Comparison of ENCODE assay signal across 24 cellular contexts in genomic region chr2:96542357-96542977, GRCh38. TPM values are rescaled to one million over a fixed set of nuclear protein-coding genes. Genes with fewer than 3 reads are reported as not detected.
DNase-seq lines count a peak whose midpoint lies in the region; FAIRE-seq lines count a peak whose summit lies in the region.
"Had no signal": no experiment of that assay in that cellular context is flagged by ENCODE, and none has a peak within 500 bp of the region (broad histone marks: within the 10 kb centered on the region; RNA-seq: fewer than 3 reads in every experiment).

No MANE protein-coding gene starts in this region.

- peak; percentile 17 for FAIRE-seq in urothelium cell line (lab: Jason Lieb, UNC)
- FAIRE-seq: small intestine, TTC549 had no signal

- H3K36me3 Mint-ChIP-seq in activated naive CD4-positive, alpha-beta T cell treated with anti-CD3 and anti-CD28 coated beads for 36 hours (ENCODE audit: low read depth) = peaks cover 89% of the 10 kb centered on the region
- H3K36me3 Mint-ChIP-seq in immature natural killer cell = peaks cover 20 to 34% (median 31%) of the 10 kb centered on the region in 3 donors

- DNase-seq in activated naive CD4-positive, alpha-beta T cell treated with anti-CD3 and anti-CD28 coated beads for 36 hours = no peak
- no peak for DNase-seq in activated naive CD4-positive, alpha-beta T cell (lab: John Stamatoyannopoulos, UW)
- DNase-seq in RPMI8226 (peak; percentile 9), immature natural killer cell (no peak), urothelium cell line (ENCODE audit: low spot score) (no peak), amygdala (lab: John Stamatoyannopoulos, UW) (no peak), NCI-H2029 treated with DMSO at 0.1 percent for 48 hours (lab: John Stamatoyannopoulos, UW) (no peak)
- DNase-seq in stimulated activated naive CD4-positive, alpha-beta T cell (lab: John Stamatoyannopoulos, UW) = no peak
- DNase-seq: activated CD4-positive, alpha-beta T cell treated with anti-CD3 and anti-CD28 coated beads for 1 hour; amniotic stem cell; DMS 273 treated with DMSO at 0.1 percent for 48 hours; kidney glomerular epithelial cell; MV-4-11; NCI-H146; NCI-H510A; nucleus accumbens; SHP77 treated with DMSO at 0.1 percent for 48 hours; small intestine; stimulated activated CD4-positive, alpha-beta T cell treated with anti-CD3 and anti-CD28 coated beads, Interleukin-2, amount 100 ng/mL, for 24 hours had no signal

- no peak overlapping the region for H3K27ac Mint-ChIP-seq in activated naive CD4-positive, alpha-beta T cell treated with anti-CD3 and anti-CD28 coated beads for 36 hours
- peak overlapping the region in 3 of 6 donors; percentile 10 to 75 (median 46) for H3K27ac Mint-ChIP-seq in immature natural killer cell
- H3K27ac Mint-ChIP-seq: dendritic cell treated with granulocyte-macrophage colony-stimulating factor and Interleukin-4, amounts not matched to agents 40 ng/mL and 50 ng/mL, for 4 days had no signal

- peaks cover 79% of the 10 kb centered on the region for H3K4me1 Mint-ChIP-seq in activated naive CD4-positive, alpha-beta T cell treated with anti-CD3 and anti-CD28 coated beads for 36 hours (ENCODE audit: low read depth)
- peaks cover 84 to 86% of the 10 kb centered on the region in 2 donors for H3K4me1 Mint-ChIP-seq in immature natural killer cell

- no peaks in the 10 kb centered on the region for H3K9me3 Mint-ChIP-seq in activated naive CD4-positive, alpha-beta T cell treated with anti-CD3 and anti-CD28 coated beads for 36 hours
- no peaks in the 10 kb centered on the region for H3K9me3 Mint-ChIP-seq in immature natural killer cell
- H3K9me3 Mint-ChIP-seq: dendritic cell treated with granulocyte-macrophage colony-stimulating factor and Interleukin-4, amounts not matched to agents 40 ng/mL and 50 ng/mL, for 4 days had no signal

- intact Hi-C loops in activated naive CD4-positive, alpha-beta T cell treated with anti-CD3 and anti-CD28 coated beads for 36 hours (cut with micrococcal nuclease) = no loop called here

- no peaks in the 10 kb centered on the region for H3K27me3 Mint-ChIP-seq in activated naive CD4-positive, alpha-beta T cell treated with anti-CD3 and anti-CD28 coated beads for 36 hours (ENCODE audit: low read depth)
- peaks cover 26 to 40% (median 36%) of the 10 kb centered on the region in 3 donors for H3K27me3 Mint-ChIP-seq in immature natural killer cell (ENCODE audit: low read depth in 3 of 3)
- H3K27me3 Mint-ChIP-seq: dendritic cell treated with granulocyte-macrophage colony-stimulating factor and Interleukin-4, amounts not matched to agents 40 ng/mL and 50 ng/mL, for 4 days had no signal

- CTCF ChIA-PET in activated naive CD4-positive, alpha-beta T cell treated with anti-CD3 and anti-CD28 coated beads for 36 hours (lab: Charles Lee) = interaction anchor here (0.5 to 9.3 kb wide), 5 partner anchors 9 to 147 kb away, joined by 3 to 71 read pairs (median 3); no protein-coding TSS in a partner anchor

- peak overlapping the region; percentile 2 for H3K4me3 Mint-ChIP-seq in activated naive CD4-positive, alpha-beta T cell treated with anti-CD3 and anti-CD28 coated beads for 36 hours
- peak overlapping the region in 4 of 5 donors; percentile 38 to 76 (median 59) for H3K4me3 Mint-ChIP-seq in immature natural killer cell
- H3K4me3 Mint-ChIP-seq: dendritic cell treated with granulocyte-macrophage colony-stimulating factor and Interleukin-4, amounts not matched to agents 40 ng/mL and 50 ng/mL, for 4 days had no signal

RNA-seq across cellular contexts. Expression of gene ARID5A, which starts 5.9 kb away (rescaled TPM):
- total RNA-seq in activated naive CD4-positive, alpha-beta T cell treated with anti-CD3 and anti-CD28 coated beads for 36 hours = 100 to 1,000 TPM; 349 to 351 TPM
- 100 to 1,000 TPM in 1 of 3 donors, 10 to 100 TPM in 2; 77.1 to 204 (median 82.7) TPM for polyA plus RNA-seq in immature natural killer cell

RNA-seq across cellular contexts. Expression of gene NEURL3, which starts 37.3 kb away (rescaled TPM):
- total RNA-seq in activated naive CD4-positive, alpha-beta T cell treated with anti-CD3 and anti-CD28 coated beads for 36 hours = under 1 TPM; 0.48 to 0.57 TPM
- not detected for polyA plus RNA-seq in immature natural killer cell
- total RNA-seq: cardiac muscle cell, H4, temporal lobe had no signal
- polyA plus RNA-seq: cardiac muscle cell had no signal
